In the genomic region with DNA sequence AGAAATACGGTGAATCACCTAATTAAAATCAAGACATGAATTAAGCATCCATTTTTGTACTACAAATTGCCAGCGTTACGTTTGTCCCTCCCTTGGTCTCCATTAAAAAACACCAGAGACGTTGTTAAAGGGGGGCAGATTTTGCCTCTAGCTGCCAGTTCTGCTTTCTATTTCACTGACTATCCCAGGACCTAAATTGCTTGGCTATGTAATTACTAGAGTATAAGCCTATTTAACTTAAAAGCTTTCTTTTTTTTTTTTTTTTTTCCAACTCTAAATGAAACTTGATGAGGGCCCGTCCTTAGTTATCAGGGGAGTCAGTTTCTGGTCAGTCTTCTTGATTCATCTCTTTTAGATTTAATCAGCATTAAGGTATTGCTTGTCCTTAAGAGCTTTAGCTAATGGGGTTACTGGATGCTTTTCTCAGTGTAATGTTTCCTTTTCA, we compare ENCODE assay signal across 8 cellular contexts. TPM values are rescaled to one million over a fixed set of nuclear protein-coding genes. Genes with fewer than 3 reads are reported as not detected.
DNase-seq lines count a peak whose midpoint lies in the region; ATAC-seq lines count a peak whose summit lies in the region.

No MANE protein-coding gene starts in this region.

- no CpG with 5 or more reads among the region's 5 CpGs for WGBS in mesendoderm (ENCODE audit: extremely low coverage, insufficient coverage, low lambda C conversion rate)

- H3K79me1 ChIP-seq in mesendoderm (ENCODE audit: low read length): peaks cover 2% of the 10 kb centered on the region

- no peak overlapping the region for H2BK120ac ChIP-seq in mesendoderm (ENCODE audit: low read depth, low read length)

- peak overlapping the region; percentile 81 for H3K56ac ChIP-seq in mesendoderm (ENCODE audit: low read length)

- H3K18ac ChIP-seq in mesendoderm (ENCODE audit: low read length): no peak overlapping the region

- H4K8ac ChIP-seq in mesendoderm (ENCODE audit: low read depth, low read length): no peak overlapping the region

- no peak overlapping the region for H4K5ac ChIP-seq in mesendoderm (ENCODE audit: low read length)

- H2BK5ac ChIP-seq in mesendoderm (ENCODE audit: low read length): no peak overlapping the region

- H3K27ac ChIP-seq in mesendoderm (ENCODE audit: low read depth, low read length): peak overlapping the region; percentile 33

- H3K27me3 ChIP-seq in mesendoderm (ENCODE audit: insufficient read depth, low read length, poor library complexity): no peaks in the 10 kb centered on the region

- peaks cover 10% of the 10 kb centered on the region for H3K4me1 ChIP-seq in mesendoderm (ENCODE audit: control insufficient read depth, low read depth, low read length)

- DNase-seq in NCI-H2171 treated with DMSO at 0.1 percent for 48 hours (lab: John Stamatoyannopoulos, UW) (peak; percentile 15), NCI-H2171 (lab: John Stamatoyannopoulos, UW) (no peak), NOMO-1 treated with DMSO at 0.1 percent for 48 hours (lab: John Stamatoyannopoulos, UW; ENCODE audit: unreplicated experiment) (peak; percentile 57), cerebellar cortex (ENCODE audit: low spot score) (peak; percentile 36), mesendoderm (peak; percentile 28)
- no peak for DNase-seq in stimulated activated CD4-positive, alpha-beta T cell treated with anti-CD3 and anti-CD28 coated beads, Interleukin-15, amount 100 ng/mL, for 24 hours

- H3K36me3 ChIP-seq in mesendoderm (ENCODE audit: control insufficient read depth, insufficient read depth, low read length): no peaks in the 10 kb centered on the region

- H3K4me3 ChIP-seq in mesendoderm (ENCODE audit: low read length): peak overlapping the region; percentile 70

- H3K79me2 ChIP-seq in mesendoderm (ENCODE audit: control insufficient read depth, insufficient read depth, low read length): peaks cover 19% of the 10 kb centered on the region

- H3K4ac ChIP-seq in mesendoderm (ENCODE audit: low read depth, low read length): no peak overlapping the region

- H3K9ac ChIP-seq in mesendoderm (ENCODE audit: low read length): peak overlapping the region; percentile 72

- H2AK5ac ChIP-seq in mesendoderm (ENCODE audit: low read length): no peak overlapping the region

- H3K4me2 ChIP-seq in mesendoderm (ENCODE audit: low read length): peak overlapping the region; percentile 28

- no peak for ATAC-seq in HG02571 (IDR thresholded peaks at IDR 0.05; ENCODE audit: unreplicated experiment)
- ATAC-seq in HG02588 (IDR thresholded peaks at IDR 0.05; ENCODE audit: unreplicated experiment): no peak

- H3K23ac ChIP-seq in mesendoderm (ENCODE audit: low read length): no peak overlapping the region

- H2BK15ac ChIP-seq in mesendoderm (replicated peaks; ENCODE audit: low read depth): no peak overlapping the region

RNA-seq across cellular contexts. Expression of a gene that starts 1.1 kb away (rescaled TPM):
- 68.6 TPM for polyA plus RNA-seq in mesendoderm (2013, experiment 1 of 2)
- 70.1 TPM for polyA plus RNA-seq in mesendoderm (2013, experiment 2 of 2)

Comparison
In these comparisons a context has a peak if more than half of its experiments do, and no peak if none do; other contexts are left out.
1. DNase-seq: peak in NCI-H2171 treated with DMSO at 0.1 percent for 48 hours (single experiment), NOMO-1 treated with DMSO at 0.1 percent for 48 hours (single experiment), cerebellar cortex (single experiment) and mesendoderm (single experiment); none in NCI-H2171 (single experiment) and stimulated activated CD4-positive, alpha-beta T cell treated with anti-CD3 and anti-CD28 coated beads, Interleukin-15, amount 100 ng/mL, for 24 hours (single experiment).